ENCODE assay signal across 29 cellular contexts in genomic region chr3:35042210-35042960, GRCh38.
DNase-seq lines count a peak whose midpoint lies in the region; ATAC-seq, FAIRE-seq and TF ChIP-seq lines count a peak whose summit lies in the region.
"Had no signal": no experiment of that assay in that cellular context is flagged by ENCODE, and none has a peak within 500 bp of the region (broad histone marks: within the 10 kb centered on the region; RNA-seq: fewer than 3 reads in every experiment).

No MANE protein-coding gene starts in this region.

- no peaks in the 10 kb centered on the region for H3K4me1 Mint-ChIP-seq in CD8-positive, alpha-beta T cell (ENCODE audit: low read depth)
- H3K4me1 Mint-ChIP-seq: activated CD4-positive, alpha-beta memory T cell treated with anti-CD3 and anti-CD28 coated beads, Interleukin-2, amount 10 ng/mL, durations not matched to agents 7 days and 5 days; activated T-helper 17 cell treated with anti-CD3 and anti-CD28 coated beads, Interleukin-2, amount 50 U/mL, for 72 hours; CD14-positive monocyte; GM23338; neural progenitor cell; stimulated activated memory B cell treated with anti-CD40 and anti-IgM and Interleukin-4, amounts not matched to agents 10 μg/mL and 1 μg/mL and 100 μg/mL, for 72 hours had no signal

- no peaks in the 10 kb centered on the region for H3K36me3 Mint-ChIP-seq in CD8-positive, alpha-beta T cell
- H3K36me3 Mint-ChIP-seq: activated naive CD4-positive, alpha-beta T cell treated with anti-CD3 and anti-CD28 coated beads, Interleukin-2, amount 50 U/mL, for 72 hours; CD14-positive monocyte; neural progenitor cell; stimulated activated memory B cell treated with anti-CD40 and anti-IgM and Interleukin-4, amounts not matched to agents 10 μg/mL and 1 μg/mL and 100 μg/mL, for 72 hours had no signal

- intact Hi-C loops in pancreas (cut with DNase I) (no loop called here), left lung (cut with DNase I) (no loop called here)
- intact Hi-C loops in CD8-positive, alpha-beta T cell (cut with DNase I, micrococcal nuclease), result no loop called here

- H3K9me3 Mint-ChIP-seq in CD8-positive, alpha-beta T cell, result no peaks in the 10 kb centered on the region
- H3K9me3 Mint-ChIP-seq: activated naive CD4-positive, alpha-beta T cell treated with anti-CD3 and anti-CD28 coated beads, Interleukin-2, amount 50 U/mL, for 72 hours; GM23338; neural progenitor cell; stimulated activated memory B cell treated with anti-CD40 and anti-IgM and Interleukin-4, amounts not matched to agents 10 μg/mL and 1 μg/mL and 100 μg/mL, for 72 hours; T-helper 1 cell treated with Interleukin-12 subunit alpha and Interleukin-12 subunit beta and Interleukin-4 antibody, amounts not matched to agents 30 μg/mL and 1 μg/mL, for 36 hours had no signal

- TF ChIP-seq CTCF in pancreas (IDR thresholded peaks at IDR 0.05) (no peak), left lung (IDR thresholded peaks at IDR 0.05) (no peak)
- TF ChIP-seq CTCF in CD8-positive, alpha-beta T cell (IDR thresholded peaks at IDR 0.05), result no peak

- POLR2A ChIA-PET in CD8-positive, alpha-beta T cell (lab: Charles Lee), result no interaction called here

- CTCF ChIA-PET in CD8-positive, alpha-beta T cell (lab: Charles Lee), result no interaction called here

- 22 to 23% methylated on average over 2 of the region's 2 CpGs for WGBS in pancreas, 2 donors

- H3K27me3 Mint-ChIP-seq in CD8-positive, alpha-beta T cell (ENCODE audit: low read depth), result no peaks in the 10 kb centered on the region
- H3K27me3 Mint-ChIP-seq: activated CD4-positive, alpha-beta memory T cell treated with anti-CD3 and anti-CD28 coated beads, Interleukin-2, amount 10 ng/mL, durations not matched to agents 7 days and 5 days; activated T-helper 17 cell treated with anti-CD3 and anti-CD28 coated beads, Interleukin-2, amount 50 U/mL, for 72 hours; stimulated activated memory B cell treated with anti-CD40 and anti-IgM and Interleukin-4, amounts not matched to agents 10 μg/mL and 1 μg/mL and 100 μg/mL, for 72 hours had no signal

- DNase-seq in HuH-7 (ENCODE audit: low spot score), result peak; percentile 1
- peak; percentile 91 for DNase-seq in NCI-H2029 (lab: John Stamatoyannopoulos, UW)
- peak; percentile 89 for DNase-seq in cerebellar cortex (ENCODE audit: low spot score)
- DNase-seq in pancreas, result peak in 2 of 6 donors; percentile 17 to 20
- DNase-seq in left lung, result no peak
- DNase-seq in activated naive CD4-positive, alpha-beta T cell treated with Interleukin-2 at 50 U/mL for 16 hours, result no peak
- DNase-seq in CD8-positive, alpha-beta T cell, result no peak
- DNase-seq: activated CD4-positive, alpha-beta memory T cell treated with anti-CD3 and anti-CD28 coated beads, Interleukin-2, amount 10 ng/mL, durations not matched to agents 7 days and 5 days; activated CD4-positive, CD25-positive, alpha-beta regulatory T cell treated with anti-CD3 and anti-CD28 coated beads, Interleukin-2, amount 50 U/mL, for 72 hours; activated CD8-positive, alpha-beta memory T cell treated with anti-CD3 and anti-CD28 coated beads, Interleukin-2, amount 50 U/mL, for 48 hours; anterior cingulate cortex; cortex of kidney; HFFc6; IMR-90; mammary epithelial cell; NCI-H2171; NCI-H526 treated with DMSO at 0.1 percent for 48 hours; posterior cingulate gyrus; stimulated activated CD4-positive, alpha-beta T cell treated with anti-CD3 and anti-CD28 coated beads, Interleukin-4, amount 100 ng/mL, for 4 hours; upper lobe of right lung had no signal

- no peak for FAIRE-seq in pancreas (lab: Jason Lieb, UNC)

- no peak overlapping the region for H3K27ac ChIP-seq in pancreas
- no peak overlapping the region for H3K27ac ChIP-seq in left lung
- H3K27ac ChIP-seq in CD8-positive, alpha-beta T cell (ENCODE audit: low read depth, low read length), result no peak overlapping the region
- H3K27ac ChIP-seq: neural progenitor cell, SK-N-MC, upper lobe of right lung had no signal

- H3K4me3 Mint-ChIP-seq in CD8-positive, alpha-beta T cell, result no peak overlapping the region
- H3K4me3 Mint-ChIP-seq: activated CD4-positive, alpha-beta memory T cell treated with anti-CD3 and anti-CD28 coated beads, Interleukin-2, amount 10 ng/mL, durations not matched to agents 7 days and 5 days; activated T-helper 17 cell treated with anti-CD3 and anti-CD28 coated beads, Interleukin-2, amount 50 U/mL, for 72 hours; CD14-positive monocyte; GM23338; HFFc6; neural progenitor cell; stimulated activated memory B cell treated with anti-CD40 and anti-IgM and Interleukin-4, amounts not matched to agents 10 μg/mL and 1 μg/mL and 100 μg/mL, for 72 hours; T-helper 1 cell treated with Interleukin-12 subunit alpha and Interleukin-12 subunit beta and Interleukin-4 antibody, amounts not matched to agents 30 μg/mL and 1 μg/mL, for 36 hours had no signal

- H3K4me3 ChIP-seq in pancreas (no peak overlapping the region), left lung (no peak overlapping the region)
- H3K4me3 ChIP-seq in CD8-positive, alpha-beta T cell (ENCODE audit: low read depth, low read length), result no peak overlapping the region
- H3K4me3 ChIP-seq: GM23338, neural progenitor cell, SK-N-MC, upper lobe of right lung had no signal

- ATAC-seq in pancreas, result peak; percentile 57 to 75 (median 70)
- no peak for ATAC-seq in left lung
- no peak for ATAC-seq in CD8-positive, alpha-beta T cell
- ATAC-seq: activated naive CD4-positive, alpha-beta T cell treated with anti-CD3 and anti-CD28 coated beads, Interleukin-2, amount 50 U/mL, for 72 hours; activated T-helper 17 cell treated with anti-CD3 and anti-CD28 coated beads, Interleukin-2, amount 50 U/mL, for 72 hours; GM23338; sciatic nerve; stimulated activated memory B cell treated with anti-CD40 and anti-IgM and Interleukin-4, amounts not matched to agents 10 μg/mL and 1 μg/mL and 100 μg/mL, for 72 hours; upper lobe of right lung had no signal

- no peaks in the 10 kb centered on the region for H3K4me1 ChIP-seq in pancreas
- no peaks in the 10 kb centered on the region for H3K4me1 ChIP-seq in left lung
- H3K4me1 ChIP-seq in CD8-positive, alpha-beta T cell (ENCODE audit: insufficient read depth, low read length), result no peaks in the 10 kb centered on the region
- H3K4me1 ChIP-seq: neural progenitor cell, upper lobe of right lung had no signal

- no peaks in the 10 kb centered on the region for H3K36me3 ChIP-seq in pancreas
- H3K36me3 ChIP-seq in left lung, result no peaks in the 10 kb centered on the region
- H3K36me3 ChIP-seq in CD8-positive, alpha-beta T cell (ENCODE audit: insufficient read depth, low read length), result no peaks in the 10 kb centered on the region
- H3K36me3 ChIP-seq: neural progenitor cell, upper lobe of right lung had no signal

- H3K27ac Mint-ChIP-seq in CD8-positive, alpha-beta T cell, result no peak overlapping the region
- H3K27ac Mint-ChIP-seq: activated CD4-positive, alpha-beta memory T cell treated with anti-CD3 and anti-CD28 coated beads, Interleukin-2, amount 10 ng/mL, durations not matched to agents 7 days and 5 days; activated naive CD4-positive, alpha-beta T cell treated with anti-CD3 and anti-CD28 coated beads, Interleukin-2, amount 50 U/mL, for 72 hours; activated T-helper 17 cell treated with anti-CD3 and anti-CD28 coated beads, Interleukin-2, amount 50 U/mL, for 72 hours; CD14-positive monocyte; GM23338; HFFc6; neural progenitor cell; stimulated activated memory B cell treated with anti-CD40 and anti-IgM and Interleukin-4, amounts not matched to agents 10 μg/mL and 1 μg/mL and 100 μg/mL, for 72 hours; T-helper 1 cell treated with Interleukin-12 subunit alpha and Interleukin-12 subunit beta and Interleukin-4 antibody, amounts not matched to agents 30 μg/mL and 1 μg/mL, for 36 hours had no signal

- no peaks in the 10 kb centered on the region for H3K9me3 ChIP-seq in pancreas
- H3K9me3 ChIP-seq in left lung, result no peaks in the 10 kb centered on the region
- no peaks in the 10 kb centered on the region for H3K9me3 ChIP-seq in CD8-positive, alpha-beta T cell (ENCODE audit: low read length)
- H3K9me3 ChIP-seq: upper lobe of right lung had no signal

- H3K27me3 ChIP-seq in pancreas, result no peaks in the 10 kb centered on the region
- H3K27me3 ChIP-seq in left lung, result no peaks in the 10 kb centered on the region
- no peaks in the 10 kb centered on the region for H3K27me3 ChIP-seq in CD8-positive, alpha-beta T cell (ENCODE audit: insufficient read depth, low read length)
- H3K27me3 ChIP-seq: neural progenitor cell, upper lobe of right lung had no signal

Comparison
In these comparisons a context has a peak if more than half of its experiments do, and no peak if none do; other contexts are left out.
1. DNase-seq: peak in HuH-7 (single experiment), NCI-H2029 (single experiment) and cerebellar cortex (single experiment); none in left lung (0 of 2), activated naive CD4-positive, alpha-beta T cell treated with Interleukin-2 at 50 U/mL for 16 hours (single experiment) and CD8-positive, alpha-beta T cell (0 of 7).
2. ATAC-seq: peak in pancreas (4 of 4); none in left lung (single experiment) and CD8-positive, alpha-beta T cell (single experiment).